In the genomic region with DNA sequence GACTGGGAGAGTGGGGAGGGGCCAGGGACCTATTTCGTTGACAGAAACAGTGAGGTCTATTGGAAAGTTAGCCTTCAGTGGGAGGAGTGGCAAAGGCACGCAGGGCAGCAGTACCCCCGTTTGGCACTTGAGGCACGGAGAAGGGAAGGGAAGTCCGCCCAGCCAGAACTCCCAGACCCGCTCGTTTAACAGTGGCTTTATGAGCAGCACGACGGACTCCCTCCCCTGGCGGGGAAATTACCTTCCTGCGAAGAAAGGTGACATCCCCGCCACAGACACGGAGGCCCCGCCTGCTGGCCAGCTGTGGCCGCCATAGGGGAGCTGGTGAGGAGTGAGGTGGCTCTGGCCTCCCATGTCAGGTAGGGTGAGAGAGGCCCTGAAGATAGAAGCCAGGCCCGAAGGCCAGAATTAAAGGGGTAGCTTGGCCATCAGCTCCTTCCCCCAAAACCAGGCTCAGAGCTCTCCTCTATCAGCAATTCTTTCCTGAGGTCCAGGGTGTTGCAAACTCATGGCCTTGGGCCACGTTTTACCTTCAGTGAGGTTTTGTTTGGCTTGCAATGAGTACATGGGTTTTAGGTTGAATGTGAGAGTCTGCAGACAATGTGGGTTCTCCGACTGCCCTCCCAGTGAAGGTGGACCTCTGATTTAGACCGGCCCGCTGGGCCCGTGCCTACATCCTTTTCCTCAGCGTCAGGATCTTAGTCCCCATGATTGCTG, we compare ENCODE assay signal across 1 cellular context.
TF ChIP-seq lines count a peak whose summit lies in the region.

No MANE protein-coding gene starts in this region.

TF ChIP-seq in HepG2, 621 proteins besides CTCF, POLR2A, EP300 and RAD21 (continued from another document and continues in another):
- TF ChIP-seq, protein P1, sequence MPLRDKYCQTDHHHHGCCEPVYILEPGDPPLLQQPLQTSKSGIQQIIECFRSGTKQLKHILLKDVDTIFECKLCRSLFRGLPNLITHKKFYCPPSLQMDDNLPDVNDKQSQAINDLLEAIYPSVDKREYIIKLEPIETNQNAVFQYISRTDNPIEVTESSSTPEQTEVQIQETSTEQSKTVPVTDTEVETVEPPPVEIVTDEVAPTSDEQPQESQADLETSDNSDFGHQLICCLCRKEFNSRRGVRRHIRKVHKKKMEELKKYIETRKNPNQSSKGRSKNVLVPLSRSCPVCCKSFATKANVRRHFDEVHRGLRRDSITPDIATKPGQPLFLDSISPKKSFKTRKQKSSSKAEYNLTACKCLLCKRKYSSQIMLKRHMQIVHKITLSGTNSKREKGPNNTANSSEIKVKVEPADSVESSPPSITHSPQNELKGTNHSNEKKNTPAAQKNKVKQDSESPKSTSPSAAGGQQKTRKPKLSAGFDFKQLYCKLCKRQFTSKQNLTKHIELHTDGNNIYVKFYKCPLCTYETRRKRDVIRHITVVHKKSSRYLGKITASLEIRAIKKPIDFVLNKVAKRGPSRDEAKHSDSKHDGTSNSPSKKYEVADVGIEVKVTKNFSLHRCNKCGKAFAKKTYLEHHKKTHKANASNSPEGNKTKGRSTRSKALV (CRISPR knock-in tag; IDR thresholded peaks at IDR 0.05): no peak
- TF ChIP-seq TAF1 (CRISPR knock-in tag; IDR thresholded peaks at IDR 0.05) (no peak), ATF7-NPFF (CRISPR knock-in tag; IDR thresholded peaks at IDR 0.05; ENCODE audit: low read depth) (0 out of 2 replicates have a peak, but pooled peaks have one; percentile 38), ZNF775 (CRISPR knock-in tag; IDR thresholded peaks at IDR 0.05; ENCODE audit: borderline replicate concordance) (no peak), ZNF274 (CRISPR knock-in tag; IDR thresholded peaks at IDR 0.05) (peak; percentile 47; the same call in 1 of the 2 replicates), ZNF207 (IDR thresholded peaks at IDR 0.05; ENCODE audit: borderline replicate concordance) (no peak), GABPB1 (CRISPR knock-in tag; IDR thresholded peaks at IDR 0.05) (no peak; the same call in 1 of the 2 replicates), ATF1 (CRISPR knock-in tag; IDR thresholded peaks at IDR 0.05) (no peak; the same call in 1 of the 2 replicates), THAP11 (CRISPR knock-in tag; IDR thresholded peaks at IDR 0.05) (no peak), XBP1 (CRISPR knock-in tag; IDR thresholded peaks at IDR 0.05) (no peak), ZBTB8A (CRISPR knock-in tag; IDR thresholded peaks at IDR 0.05; ENCODE audit: borderline replicate concordance, low read depth) (no peak), ZNF263 (CRISPR knock-in tag; IDR thresholded peaks at IDR 0.05) (no peak), RFX1 (IDR thresholded peaks at IDR 0.05) (no peak), SRF (IDR thresholded peaks at IDR 0.05; ENCODE audit: low read depth, low read length) (no peak), EEA1 (CRISPR knock-in tag; IDR thresholded peaks at IDR 0.05; ENCODE audit: borderline replicate concordance) (no peak), ZNF331 (CRISPR knock-in tag; IDR thresholded peaks at IDR 0.05) (0 out of 2 replicates have a peak, but pooled peaks have one; percentile 17), SP4 (CRISPR knock-in tag; IDR thresholded peaks at IDR 0.05) (0 out of 2 replicates have a peak, but pooled peaks have one; percentile 18), RBM39 (IDR thresholded peaks at IDR 0.05; ENCODE audit: low read depth, low read length, poor library complexity, severe bottlenecking) (peak; percentile 39), ZNF530 (CRISPR knock-in tag; IDR thresholded peaks at IDR 0.05; ENCODE audit: low read depth) (no peak), ZNF17 (CRISPR knock-in tag; IDR thresholded peaks at IDR 0.05) (no peak), NFYB (CRISPR knock-in tag; IDR thresholded peaks at IDR 0.05) (no peak), ZMYM2 (CRISPR knock-in tag; IDR thresholded peaks at IDR 0.05) (0 out of 2 replicates have a peak, but pooled peaks have one; percentile 23), RAD51 (IDR thresholded peaks at IDR 0.05; ENCODE audit: borderline replicate concordance) (no peak), SRSF9 (IDR thresholded peaks at IDR 0.05; ENCODE audit: borderline replicate concordance, insufficient read depth, low read depth, low read length, poor library complexity, severe bottlenecking) (no peak), MTA1 (CRISPR knock-in tag; IDR thresholded peaks at IDR 0.05; ENCODE audit: borderline replicate concordance) (no peak), ETV5 (CRISPR knock-in tag; IDR thresholded peaks at IDR 0.05; ENCODE audit: borderline replicate concordance) (no peak), MIER2 (CRISPR knock-in tag; IDR thresholded peaks at IDR 0.05) (no peak), ZBTB1 (CRISPR knock-in tag; IDR thresholded peaks at IDR 0.05; ENCODE audit: borderline replicate concordance) (no peak), ZBTB21 (CRISPR knock-in tag; IDR thresholded peaks at IDR 0.05) (no peak), ZNF292 (CRISPR knock-in tag; IDR thresholded peaks at IDR 0.05; ENCODE audit: borderline replicate concordance, low read depth) (0 out of 2 replicates have a peak, but pooled peaks have one; percentile 26)
- TF ChIP-seq, protein P2, sequence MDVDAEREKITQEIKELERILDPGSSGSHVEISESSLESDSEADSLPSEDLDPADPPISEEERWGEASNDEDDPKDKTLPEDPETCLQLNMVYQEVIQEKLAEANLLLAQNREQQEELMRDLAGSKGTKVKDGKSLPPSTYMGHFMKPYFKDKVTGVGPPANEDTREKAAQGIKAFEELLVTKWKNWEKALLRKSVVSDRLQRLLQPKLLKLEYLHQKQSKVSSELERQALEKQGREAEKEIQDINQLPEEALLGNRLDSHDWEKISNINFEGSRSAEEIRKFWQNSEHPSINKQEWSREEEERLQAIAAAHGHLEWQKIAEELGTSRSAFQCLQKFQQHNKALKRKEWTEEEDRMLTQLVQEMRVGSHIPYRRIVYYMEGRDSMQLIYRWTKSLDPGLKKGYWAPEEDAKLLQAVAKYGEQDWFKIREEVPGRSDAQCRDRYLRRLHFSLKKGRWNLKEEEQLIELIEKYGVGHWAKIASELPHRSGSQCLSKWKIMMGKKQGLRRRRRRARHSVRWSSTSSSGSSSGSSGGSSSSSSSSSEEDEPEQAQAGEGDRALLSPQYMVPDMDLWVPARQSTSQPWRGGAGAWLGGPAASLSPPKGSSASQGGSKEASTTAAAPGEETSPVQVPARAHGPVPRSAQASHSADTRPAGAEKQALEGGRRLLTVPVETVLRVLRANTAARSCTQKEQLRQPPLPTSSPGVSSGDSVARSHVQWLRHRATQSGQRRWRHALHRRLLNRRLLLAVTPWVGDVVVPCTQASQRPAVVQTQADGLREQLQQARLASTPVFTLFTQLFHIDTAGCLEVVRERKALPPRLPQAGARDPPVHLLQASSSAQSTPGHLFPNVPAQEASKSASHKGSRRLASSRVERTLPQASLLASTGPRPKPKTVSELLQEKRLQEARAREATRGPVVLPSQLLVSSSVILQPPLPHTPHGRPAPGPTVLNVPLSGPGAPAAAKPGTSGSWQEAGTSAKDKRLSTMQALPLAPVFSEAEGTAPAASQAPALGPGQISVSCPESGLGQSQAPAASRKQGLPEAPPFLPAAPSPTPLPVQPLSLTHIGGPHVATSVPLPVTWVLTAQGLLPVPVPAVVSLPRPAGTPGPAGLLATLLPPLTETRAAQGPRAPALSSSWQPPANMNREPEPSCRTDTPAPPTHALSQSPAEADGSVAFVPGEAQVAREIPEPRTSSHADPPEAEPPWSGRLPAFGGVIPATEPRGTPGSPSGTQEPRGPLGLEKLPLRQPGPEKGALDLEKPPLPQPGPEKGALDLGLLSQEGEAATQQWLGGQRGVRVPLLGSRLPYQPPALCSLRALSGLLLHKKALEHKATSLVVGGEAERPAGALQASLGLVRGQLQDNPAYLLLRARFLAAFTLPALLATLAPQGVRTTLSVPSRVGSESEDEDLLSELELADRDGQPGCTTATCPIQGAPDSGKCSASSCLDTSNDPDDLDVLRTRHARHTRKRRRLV (CRISPR knock-in tag; IDR thresholded peaks at IDR 0.05): peak; percentile 99
- TF ChIP-seq, protein P3, sequence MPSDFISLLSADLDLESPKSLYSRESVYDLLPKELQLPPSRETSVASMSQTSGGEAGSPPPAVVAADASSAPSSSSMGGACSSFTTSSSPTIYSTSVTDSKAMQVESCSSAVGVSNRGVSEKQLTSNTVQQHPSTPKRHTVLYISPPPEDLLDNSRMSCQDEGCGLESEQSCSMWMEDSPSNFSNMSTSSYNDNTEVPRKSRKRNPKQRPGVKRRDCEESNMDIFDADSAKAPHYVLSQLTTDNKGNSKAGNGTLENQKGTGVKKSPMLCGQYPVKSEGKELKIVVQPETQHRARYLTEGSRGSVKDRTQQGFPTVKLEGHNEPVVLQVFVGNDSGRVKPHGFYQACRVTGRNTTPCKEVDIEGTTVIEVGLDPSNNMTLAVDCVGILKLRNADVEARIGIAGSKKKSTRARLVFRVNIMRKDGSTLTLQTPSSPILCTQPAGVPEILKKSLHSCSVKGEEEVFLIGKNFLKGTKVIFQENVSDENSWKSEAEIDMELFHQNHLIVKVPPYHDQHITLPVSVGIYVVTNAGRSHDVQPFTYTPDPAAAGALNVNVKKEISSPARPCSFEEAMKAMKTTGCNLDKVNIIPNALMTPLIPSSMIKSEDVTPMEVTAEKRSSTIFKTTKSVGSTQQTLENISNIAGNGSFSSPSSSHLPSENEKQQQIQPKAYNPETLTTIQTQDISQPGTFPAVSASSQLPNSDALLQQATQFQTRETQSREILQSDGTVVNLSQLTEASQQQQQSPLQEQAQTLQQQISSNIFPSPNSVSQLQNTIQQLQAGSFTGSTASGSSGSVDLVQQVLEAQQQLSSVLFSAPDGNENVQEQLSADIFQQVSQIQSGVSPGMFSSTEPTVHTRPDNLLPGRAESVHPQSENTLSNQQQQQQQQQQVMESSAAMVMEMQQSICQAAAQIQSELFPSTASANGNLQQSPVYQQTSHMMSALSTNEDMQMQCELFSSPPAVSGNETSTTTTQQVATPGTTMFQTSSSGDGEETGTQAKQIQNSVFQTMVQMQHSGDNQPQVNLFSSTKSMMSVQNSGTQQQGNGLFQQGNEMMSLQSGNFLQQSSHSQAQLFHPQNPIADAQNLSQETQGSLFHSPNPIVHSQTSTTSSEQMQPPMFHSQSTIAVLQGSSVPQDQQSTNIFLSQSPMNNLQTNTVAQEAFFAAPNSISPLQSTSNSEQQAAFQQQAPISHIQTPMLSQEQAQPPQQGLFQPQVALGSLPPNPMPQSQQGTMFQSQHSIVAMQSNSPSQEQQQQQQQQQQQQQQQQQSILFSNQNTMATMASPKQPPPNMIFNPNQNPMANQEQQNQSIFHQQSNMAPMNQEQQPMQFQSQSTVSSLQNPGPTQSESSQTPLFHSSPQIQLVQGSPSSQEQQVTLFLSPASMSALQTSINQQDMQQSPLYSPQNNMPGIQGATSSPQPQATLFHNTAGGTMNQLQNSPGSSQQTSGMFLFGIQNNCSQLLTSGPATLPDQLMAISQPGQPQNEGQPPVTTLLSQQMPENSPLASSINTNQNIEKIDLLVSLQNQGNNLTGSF (CRISPR knock-in tag; IDR thresholded peaks at IDR 0.05): no peak
- TF ChIP-seq, protein P4, sequence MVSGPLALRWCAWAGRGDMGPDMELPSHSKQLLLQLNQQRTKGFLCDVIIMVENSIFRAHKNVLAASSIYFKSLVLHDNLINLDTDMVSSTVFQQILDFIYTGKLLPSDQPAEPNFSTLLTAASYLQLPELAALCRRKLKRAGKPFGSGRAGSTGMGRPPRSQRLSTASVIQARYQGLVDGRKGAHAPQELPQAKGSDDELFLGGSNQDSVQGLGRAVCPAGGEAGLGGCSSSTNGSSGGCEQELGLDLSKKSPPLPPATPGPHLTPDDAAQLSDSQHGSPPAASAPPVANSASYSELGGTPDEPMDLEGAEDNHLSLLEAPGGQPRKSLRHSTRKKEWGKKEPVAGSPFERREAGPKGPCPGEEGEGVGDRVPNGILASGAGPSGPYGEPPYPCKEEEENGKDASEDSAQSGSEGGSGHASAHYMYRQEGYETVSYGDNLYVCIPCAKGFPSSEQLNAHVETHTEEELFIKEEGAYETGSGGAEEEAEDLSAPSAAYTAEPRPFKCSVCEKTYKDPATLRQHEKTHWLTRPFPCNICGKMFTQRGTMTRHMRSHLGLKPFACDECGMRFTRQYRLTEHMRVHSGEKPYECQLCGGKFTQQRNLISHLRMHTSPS (CRISPR knock-in tag; IDR thresholded peaks at IDR 0.05; ENCODE audit: low read depth): no peak; the same call in 1 of the 2 replicates
- TF ChIP-seq, protein P5, sequence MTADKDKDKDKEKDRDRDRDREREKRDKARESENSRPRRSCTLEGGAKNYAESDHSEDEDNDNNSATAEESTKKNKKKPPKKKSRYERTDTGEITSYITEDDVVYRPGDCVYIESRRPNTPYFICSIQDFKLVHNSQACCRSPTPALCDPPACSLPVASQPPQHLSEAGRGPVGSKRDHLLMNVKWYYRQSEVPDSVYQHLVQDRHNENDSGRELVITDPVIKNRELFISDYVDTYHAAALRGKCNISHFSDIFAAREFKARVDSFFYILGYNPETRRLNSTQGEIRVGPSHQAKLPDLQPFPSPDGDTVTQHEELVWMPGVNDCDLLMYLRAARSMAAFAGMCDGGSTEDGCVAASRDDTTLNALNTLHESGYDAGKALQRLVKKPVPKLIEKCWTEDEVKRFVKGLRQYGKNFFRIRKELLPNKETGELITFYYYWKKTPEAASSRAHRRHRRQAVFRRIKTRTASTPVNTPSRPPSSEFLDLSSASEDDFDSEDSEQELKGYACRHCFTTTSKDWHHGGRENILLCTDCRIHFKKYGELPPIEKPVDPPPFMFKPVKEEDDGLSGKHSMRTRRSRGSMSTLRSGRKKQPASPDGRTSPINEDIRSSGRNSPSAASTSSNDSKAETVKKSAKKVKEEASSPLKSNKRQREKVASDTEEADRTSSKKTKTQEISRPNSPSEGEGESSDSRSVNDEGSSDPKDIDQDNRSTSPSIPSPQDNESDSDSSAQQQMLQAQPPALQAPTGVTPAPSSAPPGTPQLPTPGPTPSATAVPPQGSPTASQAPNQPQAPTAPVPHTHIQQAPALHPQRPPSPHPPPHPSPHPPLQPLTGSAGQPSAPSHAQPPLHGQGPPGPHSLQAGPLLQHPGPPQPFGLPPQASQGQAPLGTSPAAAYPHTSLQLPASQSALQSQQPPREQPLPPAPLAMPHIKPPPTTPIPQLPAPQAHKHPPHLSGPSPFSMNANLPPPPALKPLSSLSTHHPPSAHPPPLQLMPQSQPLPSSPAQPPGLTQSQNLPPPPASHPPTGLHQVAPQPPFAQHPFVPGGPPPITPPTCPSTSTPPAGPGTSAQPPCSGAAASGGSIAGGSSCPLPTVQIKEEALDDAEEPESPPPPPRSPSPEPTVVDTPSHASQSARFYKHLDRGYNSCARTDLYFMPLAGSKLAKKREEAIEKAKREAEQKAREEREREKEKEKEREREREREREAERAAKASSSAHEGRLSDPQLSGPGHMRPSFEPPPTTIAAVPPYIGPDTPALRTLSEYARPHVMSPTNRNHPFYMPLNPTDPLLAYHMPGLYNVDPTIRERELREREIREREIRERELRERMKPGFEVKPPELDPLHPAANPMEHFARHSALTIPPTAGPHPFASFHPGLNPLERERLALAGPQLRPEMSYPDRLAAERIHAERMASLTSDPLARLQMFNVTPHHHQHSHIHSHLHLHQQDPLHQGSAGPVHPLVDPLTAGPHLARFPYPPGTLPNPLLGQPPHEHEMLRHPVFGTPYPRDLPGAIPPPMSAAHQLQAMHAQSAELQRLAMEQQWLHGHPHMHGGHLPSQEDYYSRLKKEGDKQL (CRISPR knock-in tag; IDR thresholded peaks at IDR 0.05; ENCODE audit: low read depth): no peak
- TF ChIP-seq, protein P6, sequence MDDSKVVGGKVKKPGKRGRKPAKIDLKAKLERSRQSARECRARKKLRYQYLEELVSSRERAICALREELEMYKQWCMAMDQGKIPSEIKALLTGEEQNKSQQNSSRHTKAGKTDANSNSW (CRISPR knock-in tag; IDR thresholded peaks at IDR 0.05; ENCODE audit: borderline replicate concordance): no peak
